ENCODE assay signal across 24 cellular contexts in genomic region chr11:20351870-20352269, GRCh38.
"Had no signal": no experiment of that assay in that cellular context is flagged by ENCODE, and none has a peak within 500 bp of the region (broad histone marks: within the 10 kb centered on the region; RNA-seq: fewer than 3 reads in every experiment).

No MANE protein-coding gene starts in this region.

- DNase-seq: activated CD4-positive, CD25-positive, alpha-beta regulatory T cell; activated CD8-positive, alpha-beta memory T cell treated with anti-CD3 and anti-CD28 coated beads, Interleukin-2, amount 50 U/mL, for 4 hours; activated CD8-positive, alpha-beta T cell treated with anti-CD3 and anti-CD28 coated beads for 36 hours; activated effector memory CD4-positive, alpha-beta T cell treated with Interleukin-2 at 50 U/mL for 16 hours; activated naive CD4-positive, alpha-beta T cell treated with Interleukin-2 at 50 U/mL for 16 hours; activated naive CD8-positive, alpha-beta T cell treated with anti-CD3 and anti-CD28 coated beads, Interleukin-2, amount 50 U/mL, for 24 hours; amniotic stem cell; MG63; NCI-H1105 treated with DMSO at 0.1 percent for 48 hours; NCI-H1436 treated with DMSO at 0.1 percent for 48 hours; NCI-H1930; NCI-H2171; NCI-H345; NCI-H510A; NCI-H526 treated with DMSO at 0.1 percent for 48 hours; NCI-H82; SHP77 treated with DMSO at 0.1 percent for 48 hours; T-helper 2 cell; T1000 had no signal

- H3K9me3 ChIP-seq: MG63 had no signal

- ATAC-seq: activated CD8-positive, alpha-beta T cell treated with anti-CD3 and anti-CD28 coated beads for 36 hours; activated naive CD4-positive, alpha-beta T cell treated with anti-CD3 and anti-CD28 coated beads, Interleukin-2, amount 50 U/mL, for 72 hours; activated naive CD8-positive, alpha-beta T cell treated with anti-CD3 and anti-CD28 coated beads, Interleukin-2, amount 50 U/mL, for 24 hours; Panc1 had no signal

- H3K27ac ChIP-seq: cardiac muscle cell, VCaP had no signal

- H3K27me3 ChIP-seq: cardiac muscle cell, MG63 had no signal

- H3K4me3 ChIP-seq: cardiac muscle cell, MG63 had no signal

- H3K4me1 Mint-ChIP-seq: activated naive CD8-positive, alpha-beta T cell treated with anti-CD3 and anti-CD28 coated beads, Interleukin-2, amount 50 U/mL, for 24 hours; brain had no signal

- H3K9me3 Mint-ChIP-seq: activated CD8-positive, alpha-beta T cell treated with anti-CD3 and anti-CD28 coated beads for 36 hours; activated naive CD4-positive, alpha-beta T cell treated with anti-CD3 and anti-CD28 coated beads, Interleukin-2, amount 50 U/mL, for 72 hours; activated naive CD8-positive, alpha-beta T cell treated with anti-CD3 and anti-CD28 coated beads, Interleukin-2, amount 50 U/mL, for 24 hours had no signal

- H3K4me3 Mint-ChIP-seq: activated CD8-positive, alpha-beta T cell treated with anti-CD3 and anti-CD28 coated beads for 36 hours; activated naive CD8-positive, alpha-beta T cell treated with anti-CD3 and anti-CD28 coated beads, Interleukin-2, amount 50 U/mL, for 24 hours; brain had no signal

- H3K27ac Mint-ChIP-seq: activated CD8-positive, alpha-beta T cell treated with anti-CD3 and anti-CD28 coated beads for 36 hours; activated naive CD8-positive, alpha-beta T cell treated with anti-CD3 and anti-CD28 coated beads, Interleukin-2, amount 50 U/mL, for 24 hours; brain had no signal

- H3K36me3 Mint-ChIP-seq: activated naive CD4-positive, alpha-beta T cell treated with anti-CD3 and anti-CD28 coated beads, Interleukin-2, amount 50 U/mL, for 72 hours; brain had no signal

- H3K36me3 ChIP-seq: cardiac muscle cell, MG63 had no signal
